ENCODE assay signal across 1 cellular context in genomic region chr5:88948746-88949600, GRCh38.
TF ChIP-seq lines count a peak whose summit lies in the region.

No MANE protein-coding gene starts in this region.

TF ChIP-seq in K562, 482 proteins besides CTCF, POLR2A, EP300 and RAD21 (continued from another document):
- TF ChIP-seq ARNT (IDR thresholded peaks at IDR 0.05) (no peak), TEAD2 (tag; IDR thresholded peaks at IDR 0.05) (no peak)
